In the genomic region with DNA sequence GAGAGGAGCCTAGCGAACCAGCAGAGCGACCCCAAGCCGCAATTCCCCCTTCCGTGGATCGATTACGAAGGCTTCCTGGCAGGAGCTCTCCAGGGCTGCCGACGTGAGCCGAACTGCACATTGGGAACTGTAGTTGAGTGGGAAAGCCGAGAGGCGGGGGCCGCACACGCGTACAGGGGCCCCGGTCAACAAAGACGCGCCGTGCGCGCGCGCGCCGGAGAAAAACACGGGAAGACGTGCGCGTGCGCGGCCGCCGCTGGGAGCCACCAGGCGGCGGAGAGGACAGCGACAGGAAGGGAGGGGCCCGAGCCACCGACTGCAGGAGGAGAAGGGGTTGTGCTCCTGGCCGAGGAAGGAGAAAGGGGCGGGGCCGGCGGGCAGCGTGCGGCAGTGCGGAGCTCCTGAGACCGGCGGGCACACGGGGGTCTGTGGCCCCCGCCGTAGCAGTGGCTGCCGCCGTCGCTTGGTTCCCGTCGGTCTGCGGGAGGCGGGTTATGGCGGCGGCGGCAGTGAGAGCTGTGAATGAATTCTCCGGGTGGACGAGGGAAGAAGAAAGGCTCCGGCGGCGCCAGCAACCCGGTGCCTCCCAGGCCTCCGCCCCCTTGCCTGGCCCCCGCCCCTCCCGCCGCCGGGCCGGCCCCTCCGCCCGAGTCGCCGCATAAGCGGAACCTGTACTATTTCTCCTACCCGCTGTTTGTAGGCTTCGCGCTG, we compare ENCODE assay signal across 8 cellular contexts. TPM values are rescaled to one million over a fixed set of nuclear protein-coding genes. Genes with fewer than 3 reads are reported as not detected.
DNase-seq lines count a peak whose midpoint lies in the region; ATAC-seq, FAIRE-seq and TF ChIP-seq lines count a peak whose summit lies in the region.

A gene with protein sequence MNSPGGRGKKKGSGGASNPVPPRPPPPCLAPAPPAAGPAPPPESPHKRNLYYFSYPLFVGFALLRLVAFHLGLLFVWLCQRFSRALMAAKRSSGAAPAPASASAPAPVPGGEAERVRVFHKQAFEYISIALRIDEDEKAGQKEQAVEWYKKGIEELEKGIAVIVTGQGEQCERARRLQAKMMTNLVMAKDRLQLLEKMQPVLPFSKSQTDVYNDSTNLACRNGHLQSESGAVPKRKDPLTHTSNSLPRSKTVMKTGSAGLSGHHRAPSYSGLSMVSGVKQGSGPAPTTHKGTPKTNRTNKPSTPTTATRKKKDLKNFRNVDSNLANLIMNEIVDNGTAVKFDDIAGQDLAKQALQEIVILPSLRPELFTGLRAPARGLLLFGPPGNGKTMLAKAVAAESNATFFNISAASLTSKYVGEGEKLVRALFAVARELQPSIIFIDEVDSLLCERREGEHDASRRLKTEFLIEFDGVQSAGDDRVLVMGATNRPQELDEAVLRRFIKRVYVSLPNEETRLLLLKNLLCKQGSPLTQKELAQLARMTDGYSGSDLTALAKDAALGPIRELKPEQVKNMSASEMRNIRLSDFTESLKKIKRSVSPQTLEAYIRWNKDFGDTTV (plus strand): TSS at position 247 of the 711 bp plus-strand sequence. CDS start 276 bp downstream, at position 523.

- peak; percentile 73 for DNase-seq in AG09309 (ENCODE audit: low read depth)
- peak; percentile 98 for DNase-seq in NCI-H2227 treated with DMSO at 0.1 percent for 48 hours (lab: John Stamatoyannopoulos, UW)
- DNase-seq in bronchial epithelial cell (ENCODE audit: low read depth): peak; percentile 89
- peak; percentile 98 for DNase-seq in iPS-NIHi11 (ENCODE audit: low spot score)
- DNase-seq in small intestine: peak; percentile 97

- TF ChIP-seq CTCF in AG09309 (IDR thresholded peaks at IDR 0.05; ENCODE audit: control insufficient read depth, insufficient read depth, low read depth, low read length, missing control alignments): peak; percentile 48
- TF ChIP-seq CTCF in WI38 (IDR thresholded peaks at IDR 0.05; ENCODE audit: low read depth, low read length): peak; percentile 38
- TF ChIP-seq CTCF in bronchial epithelial cell (IDR thresholded peaks at IDR 0.05; ENCODE audit: insufficient read depth, low read length, severe bottlenecking): peak; percentile 67

- H3K27ac ChIP-seq in small intestine (ENCODE audit: low read depth in 1 of 2, low read length in 1 of 2): peak within 1 kb of the TSS; percentile 81 to 89

- 0 to 1% (median 0%) methylated on average over 34 to 79 of the region's 79 CpGs for WGBS in small intestine, 3 donors

- H3K27me3 ChIP-seq in bronchial epithelial cell (ENCODE audit: control insufficient read depth, insufficient read depth, low read length): no peaks in the 10 kb centered on the region
- H3K27me3 ChIP-seq in small intestine (ENCODE audit: control insufficient read depth in 2 of 2, insufficient read depth in 2 of 2, low read length in 2 of 2): no peaks in the 10 kb centered on the region

- H3K9me3 ChIP-seq in small intestine (ENCODE audit: control insufficient read depth, low read depth): no peaks in the 10 kb centered on the region

- H3K36me3 ChIP-seq in bronchial epithelial cell (ENCODE audit: control insufficient read depth, insufficient read depth, low read length): no peaks in the 10 kb centered on the region
- no peaks in the 10 kb centered on the region for H3K36me3 ChIP-seq in small intestine (ENCODE audit: control insufficient read depth in 2 of 2, insufficient read depth in 2 of 2, low read length in 2 of 2)

- FAIRE-seq in bronchial epithelial cell (lab: Jason Lieb, UNC) (no peak), small intestine (lab: Jason Lieb, UNC) (no peak)

- no peaks in the 10 kb centered on the region for H3K4me1 ChIP-seq in small intestine (ENCODE audit: control insufficient read depth in 2 of 2, insufficient read depth in 1 of 2, low read depth in 1 of 2, low read length in 1 of 2)

- H3K4me3 ChIP-seq in AG09309 (ENCODE audit: control insufficient read depth, low read depth, low read length): peak within 1 kb of the TSS; percentile 69
- peak within 1 kb of the TSS; percentile 82 for H3K4me3 ChIP-seq in WI38 (ENCODE audit: low read depth, low read length)
- H3K4me3 ChIP-seq in bronchial epithelial cell (ENCODE audit: low read depth, low read length): peak within 1 kb of the TSS; percentile 54
- peak within 1 kb of the TSS; percentile 71 to 79 for H3K4me3 ChIP-seq in small intestine (ENCODE audit: low read depth in 1 of 2, low read length in 2 of 2)

- peak; percentile 97 for ATAC-seq in GM18909 (IDR thresholded peaks at IDR 0.05; ENCODE audit: poor library complexity, unreplicated experiment)
- ATAC-seq in HG03175 (IDR thresholded peaks at IDR 0.05; ENCODE audit: unreplicated experiment): peak; percentile 97

RNA-seq across cellular contexts. Expression of the gene that starts here (rescaled TPM):
- total RNA-seq in bronchial epithelial cell: 22.7 and 25.5 TPM in 2 replicates
- 1 to 10 TPM; 5.8 to 7.3 (median 6.5) TPM for polyA plus RNA-seq in small intestine

Comparison
In these comparisons a context has a peak if more than half of its experiments do, and no peak if none do; other contexts are left out.
1. Peak in every context shown above with its lines: DNase-seq, ATAC-seq, H3K4me3 ChIP-seq and H3K27ac ChIP-seq.